In genomic region chr3:131026321-131027151, GRCh38 we compare ENCODE assay signal across 8 cellular contexts. TPM values are rescaled to one million over a fixed set of nuclear protein-coding genes. Genes with fewer than 3 reads are reported as not detected.
DNase-seq lines count a peak whose midpoint lies in the region; ATAC-seq, FAIRE-seq and TF ChIP-seq lines count a peak whose summit lies in the region.

ASTE1 (minus strand) TSS chr3:131026825; CDS start chr3:131025306, 1,519 bp downstream.
NEK11 (plus strand) TSS chr3:131026877; CDS start chr3:131029709, 2,832 bp downstream.

- FAIRE-seq in bronchial epithelial cell (lab: Jason Lieb, UNC) = no peak

- intact Hi-C loops in spleen (cut with DNase I; ENCODE audit: low total_unique reads) = no loop called here

- 0 to 2% (median 1%) methylated on average over 45 to 56 of the region's 56 CpGs for WGBS in spleen, 5 donors

- H3K27ac ChIP-seq in WERI-Rb-1 (peak within 1 kb of the TSS; percentile 87), spleen (peak within 1 kb of the TSS; percentile 85 to 94 (median 92))

- H3K4me3 Mint-ChIP-seq in immature natural killer cell = peak within 1 kb of the TSS; percentile 87 to 96 (median 93)

- H3K36me3 Mint-ChIP-seq in immature natural killer cell = peaks cover 12 to 18% (median 16%) of the 10 kb centered on the region in 3 donors

- H3K27me3 Mint-ChIP-seq in immature natural killer cell (ENCODE audit: low read depth in 3 of 3) = peaks cover 8 to 13% (median 9%) of the 10 kb centered on the region in 3 donors

- H3K9me3 ChIP-seq in WERI-Rb-1 (ENCODE audit: severe bottlenecking) = no peaks in the 10 kb centered on the region
- no peaks in the 10 kb centered on the region for H3K9me3 ChIP-seq in spleen

- peak; percentile 95 for ATAC-seq in GM18873 (IDR thresholded peaks at IDR 0.05; ENCODE audit: low FRiP score, unreplicated experiment)
- ATAC-seq in HG03135 (IDR thresholded peaks at IDR 0.05; ENCODE audit: unreplicated experiment) = peak; percentile 98

- DNase-seq in AG04449 (ENCODE audit: low read depth, low spot score) (no peak), NCI-H2196 (lab: John Stamatoyannopoulos, UW; ENCODE audit: unreplicated experiment) (peak; percentile 95), WERI-Rb-1 (peak; percentile 93), bronchial epithelial cell (ENCODE audit: low read depth) (peak; percentile 75), immature natural killer cell (peak; percentile 94 to 97 (median 95)), spleen (peak; percentile 98)

- TF ChIP-seq CTCF in AG04449 (IDR thresholded peaks at IDR 0.05; ENCODE audit: insufficient read depth, low read length, missing control alignments) = no peak
- TF ChIP-seq CTCF in WERI-Rb-1 (IDR thresholded peaks at IDR 0.05; ENCODE audit: low read depth, low read length) = no peak
- TF ChIP-seq CTCF in bronchial epithelial cell (IDR thresholded peaks at IDR 0.05; ENCODE audit: insufficient read depth, low read length, severe bottlenecking) = no peak
- TF ChIP-seq CTCF in spleen (IDR thresholded peaks at IDR 0.05 in 8 of 11, conservative IDR thresholded peaks at IDR 0.05 in 3 of 11) = no peak

- no peaks in the 10 kb centered on the region for H3K9me3 Mint-ChIP-seq in immature natural killer cell

- no peaks in the 10 kb centered on the region for H3K27me3 ChIP-seq in WERI-Rb-1 (ENCODE audit: insufficient read depth, low read depth, severe bottlenecking)
- H3K27me3 ChIP-seq in bronchial epithelial cell (ENCODE audit: control insufficient read depth, insufficient read depth, low read length) = no peaks in the 10 kb centered on the region
- H3K27me3 ChIP-seq in spleen (replicated peaks in 1 of 7) = no peaks in the 10 kb centered on the region

- peak within 1 kb of the TSS; percentile 87 for H3K4me3 ChIP-seq in AG04449 (ENCODE audit: low read depth, low read length)
- peak within 1 kb of the TSS; percentile 81 for H3K4me3 ChIP-seq in WERI-Rb-1 (ENCODE audit: low read depth, low read length)
- peak within 1 kb of the TSS; percentile 69 for H3K4me3 ChIP-seq in bronchial epithelial cell (ENCODE audit: low read depth, low read length)
- peak within 1 kb of the TSS; percentile 61 to 89 (median 73) for H3K4me3 ChIP-seq in spleen

- no peak for TF ChIP-seq POLR2A in spleen (IDR thresholded peaks at IDR 0.05)

- peaks cover 15 to 61% (median 51%) of the 10 kb centered on the region in 6 donors for H3K4me1 ChIP-seq in spleen

- CTCF ChIA-PET in AG04449 (lab: Yijun Ruan, JAX) = interaction anchor here (1.3 to 1.6 kb wide), 3 partner anchors 11 to 13 kb away, joined by 3 to 8 read pairs (median 5); no protein-coding TSS in a partner anchor

- peaks cover 48 to 57% of the 10 kb centered on the region in 2 donors for H3K4me1 Mint-ChIP-seq in immature natural killer cell

- POLR2A ChIA-PET in AG04449 (lab: Yijun Ruan, JAX) = interaction anchor here (0.9 to 1.4 kb wide), 3 partner anchors 11 to 473 kb away, joined by 3 to 9 read pairs (median 3); partner anchors contain the start of gene ATP2C1

- peak within 1 kb of the TSS; percentile 88 to 99 (median 96) for H3K27ac Mint-ChIP-seq in immature natural killer cell

- H3K36me3 ChIP-seq in WERI-Rb-1 = peaks cover 8% of the 10 kb centered on the region
- no peaks in the 10 kb centered on the region for H3K36me3 ChIP-seq in bronchial epithelial cell (ENCODE audit: control insufficient read depth, insufficient read depth, low read length)
- H3K36me3 ChIP-seq in spleen = peaks cover 0 to 24% (median 6%) of the 10 kb centered on the region in 6 donors

RNA-seq across cellular contexts. Expression of gene ASTE1, which starts in this region (rescaled TPM):
- 4.5 and 5.5 TPM in 2 replicates for total RNA-seq in bronchial epithelial cell
- polyA plus RNA-seq in immature natural killer cell = 10 to 100 TPM; 15.9 to 28.6 (median 21.2) TPM
- 10 to 100 TPM in 3 of 7 donors, 1 to 10 TPM in 4; 7.5 to 16.8 (median 9.5) TPM for total RNA-seq in spleen
- polyA plus RNA-seq in spleen = 1 to 10 TPM; 3.8 to 5.3 (median 4.1) TPM

RNA-seq across cellular contexts. Expression of gene NEK11, which starts in this region (rescaled TPM):
- 2.1 and 8.4 TPM in 2 replicates for total RNA-seq in bronchial epithelial cell
- polyA plus RNA-seq in immature natural killer cell = under 1 TPM in 2 of 3 donors, not detected in 1; 0.41 to 0.47 TPM
- total RNA-seq in spleen = 1 to 10 TPM; 3.1 to 5.9 (median 4.1) TPM
- polyA plus RNA-seq in spleen = 1 to 10 TPM in 1 of 3 donors, under 1 TPM in 2; 0.77 to 1.3 (median 0.83) TPM
